8 cellular contexts compared by ENCODE assay signal in genomic region chr7:66653719-66654274, GRCh38. TPM values are rescaled to one million over a fixed set of nuclear protein-coding genes. Genes with fewer than 3 reads are reported as not detected.
DNase-seq lines count a peak whose midpoint lies in the region; ATAC-seq and TF ChIP-seq lines count a peak whose summit lies in the region.
"Not testable (repeated sequence)": the region's sequence is repeated elsewhere in the genome, so short reads cannot be mapped to it uniquely, and the experiment has no call there.

No MANE protein-coding gene starts in this region.

- H3K4me3 ChIP-seq in BE2C (ENCODE audit: low read depth, low read length) (peak overlapping the region; percentile 71), HEK293 (ENCODE audit: low read depth, low read length) (peak overlapping the region; percentile 60), SK-N-SH (ENCODE audit: low read depth in 2 of 2, low read length in 1 of 2) (peak overlapping the region; percentile 67 to 99), iPS-20b (ENCODE audit: low read length) (peak overlapping the region; percentile 85), neural cell (ENCODE audit: low read length) (peak overlapping the region; percentile 93), stomach smooth muscle (ENCODE audit: low read length in 2 of 2) (peak overlapping the region; percentile 84 to 86)
- not testable (repeated sequence) for H3K4me3 ChIP-seq in endocrine pancreas (ENCODE audit: control insufficient read depth, insufficient read depth, low read length)

- peaks cover 46% of the 10 kb centered on the region for H3F3A ChIP-seq in SK-N-SH (replicated peaks; ENCODE audit: insufficient read depth)
- not testable (repeated sequence) for H3F3A ChIP-seq in neural cell (ENCODE audit: insufficient read depth, low read length, poor library complexity, severe bottlenecking)

- peak overlapping the region; percentile 96 for H3K27ac Mint-ChIP-seq in activated naive CD8-positive, alpha-beta T cell treated with anti-CD3 and anti-CD28 coated beads, Interleukin-2, amount 50 U/mL, for 24 hours

- TF ChIP-seq EP300 in SK-N-SH (IDR thresholded peaks at IDR 0.05; ENCODE audit: borderline replicate concordance in 1 of 2, low read depth in 1 of 2, low read length in 1 of 2); neural cell (conservative IDR thresholded peaks at IDR 0.05; ENCODE audit: poor library complexity, severe bottlenecking): not testable (repeated sequence)

- DNase-seq in BE2C; SK-N-SH; activated naive CD8-positive, alpha-beta T cell treated with anti-CD3 and anti-CD28 coated beads, Interleukin-2, amount 50 U/mL, for 24 hours: not testable (repeated sequence)

- H3K27ac ChIP-seq in HEK293 (ENCODE audit: extremely low read depth, low read depth, low read length) (peak overlapping the region; percentile 93), SK-N-SH (ENCODE audit: low read depth in 2 of 2, low read length in 1 of 2) (peak overlapping the region; percentile 93 to 98), iPS-20b (ENCODE audit: low read length) (peak overlapping the region; percentile 74), neural cell (ENCODE audit: low read length) (peak overlapping the region; percentile 93), stomach smooth muscle (ENCODE audit: low read length) (peak overlapping the region; percentile 99)

- H3K9ac ChIP-seq in SK-N-SH (peak overlapping the region; percentile 90), endocrine pancreas (ENCODE audit: control insufficient read depth, insufficient read depth, low read length) (peak overlapping the region; percentile 82), iPS-20b (ENCODE audit: low read depth, low read length) (peak overlapping the region; percentile 85), neural cell (ENCODE audit: low read length) (peak overlapping the region; percentile 91), stomach smooth muscle (ENCODE audit: low read length in 2 of 2) (peak overlapping the region; percentile 89 to 96)

- CTCF ChIA-PET in HEK293 (lab: Yijun Ruan, JAX) (interaction anchor here (0.7 to 1.0 kb wide), 2 partner anchors 30 to 96 kb away, joined by 3 to 4 read pairs; no protein-coding TSS in a partner anchor), SK-N-SH (lab: Yijun Ruan, JAX) (interaction anchor here (0.9 to 2.4 kb wide), 4 partner anchors 10 to 96 kb away, joined by 3 to 11 read pairs (median 6); no protein-coding TSS in a partner anchor)

- not testable (repeated sequence) for H3K36me3 ChIP-seq in BE2C; HEK293 (ENCODE audit: control insufficient read depth in 2 of 2, insufficient read depth in 1 of 2, low read length in 2 of 2); SK-N-SH (replicated peaks in 1 of 2; ENCODE audit: control insufficient read depth in 1 of 2, insufficient read depth in 2 of 2, low read length in 1 of 2); endocrine pancreas (ENCODE audit: control insufficient read depth, insufficient read depth, low read length); iPS-20b (ENCODE audit: insufficient read depth, low read depth, low read length); neural cell (ENCODE audit: insufficient read depth, low read length); stomach smooth muscle (ENCODE audit: control insufficient read depth in 2 of 2, insufficient read depth in 2 of 2, low read length in 2 of 2)

- not testable (repeated sequence) for H3K27me3 Mint-ChIP-seq in activated naive CD8-positive, alpha-beta T cell treated with anti-CD3 and anti-CD28 coated beads, Interleukin-2, amount 50 U/mL, for 24 hours

- H3K79me2 ChIP-seq in SK-N-SH (ENCODE audit: insufficient read depth) (peaks cover 61% of the 10 kb centered on the region), neural cell (replicated peaks; ENCODE audit: insufficient read depth, low read length) (peaks cover 23% of the 10 kb centered on the region)

- peak overlapping the region; percentile 85 for H2AFZ ChIP-seq in SK-N-SH (ENCODE audit: low read depth)
- peak overlapping the region; percentile 69 for H2AFZ ChIP-seq in neural cell (ENCODE audit: low read depth, low read length)

- ATAC-seq in activated naive CD8-positive, alpha-beta T cell treated with anti-CD3 and anti-CD28 coated beads, Interleukin-2, amount 50 U/mL, for 24 hours, result not testable (repeated sequence)

- peak overlapping the region; percentile 100 for H3K4me2 ChIP-seq in SK-N-SH
- peak overlapping the region; percentile 51 for H3K4me2 ChIP-seq in neural cell (ENCODE audit: low read length)

- H3K4me1 ChIP-seq in BE2C; HEK293 (ENCODE audit: control insufficient read depth, insufficient read depth, low read length); endocrine pancreas (ENCODE audit: control insufficient read depth, insufficient read depth, low read length); iPS-20b (ENCODE audit: insufficient read depth, low read length): not testable (repeated sequence)
- H3K4me1 ChIP-seq in SK-N-SH (ENCODE audit: control insufficient read depth in 1 of 2, insufficient read depth in 2 of 2, low read depth in 1 of 2, low read length in 1 of 2) (peaks cover 0 to 10% of the 10 kb centered on the region in 2 experiments; a peak in 2 of 4 replicates), stomach smooth muscle (ENCODE audit: control insufficient read depth, insufficient read depth, low read length) (peaks cover 10% of the 10 kb centered on the region)

- not testable (repeated sequence) for H3K9me3 ChIP-seq in BE2C; HEK293 (ENCODE audit: control insufficient read depth, insufficient read depth, low read depth, low read length); SK-N-SH; endocrine pancreas (ENCODE audit: control insufficient read depth, low read length); iPS-20b (ENCODE audit: insufficient read depth, low read depth, low read length); neural cell (ENCODE audit: low read length); stomach smooth muscle (ENCODE audit: control insufficient read depth in 2 of 2, low read length in 2 of 2)

- not testable (repeated sequence) for H3K27me3 ChIP-seq in BE2C; SK-N-SH (ENCODE audit: insufficient read depth); endocrine pancreas (ENCODE audit: control insufficient read depth, insufficient read depth, low read length); iPS-20b (ENCODE audit: insufficient read depth, low read length); neural cell (ENCODE audit: insufficient read depth, low read depth, low read length); stomach smooth muscle (ENCODE audit: control insufficient read depth in 1 of 2, insufficient read depth in 2 of 2, low read length in 2 of 2)

- H3K4me3 Mint-ChIP-seq in activated naive CD8-positive, alpha-beta T cell treated with anti-CD3 and anti-CD28 coated beads, Interleukin-2, amount 50 U/mL, for 24 hours, result peak overlapping the region; percentile 94

- H3K36me3 Mint-ChIP-seq in activated naive CD8-positive, alpha-beta T cell treated with anti-CD3 and anti-CD28 coated beads, Interleukin-2, amount 50 U/mL, for 24 hours (ENCODE audit: low read depth), result not testable (repeated sequence)

- not testable (repeated sequence) for TF ChIP-seq RAD21 in SK-N-SH (IDR thresholded peaks at IDR 0.05; ENCODE audit: low read length); neural cell (conservative IDR thresholded peaks at IDR 0.05)

- peaks cover 27% of the 10 kb centered on the region for H3K4me1 Mint-ChIP-seq in activated naive CD8-positive, alpha-beta T cell treated with anti-CD3 and anti-CD28 coated beads, Interleukin-2, amount 50 U/mL, for 24 hours

- POLR2A ChIA-PET in HEK293 (lab: Yijun Ruan, JAX) (interaction anchor here (0.6 to 2.2 kb wide), 13 partner anchors 12 to 623 kb away, joined by 3 to 17 read pairs (median 3); partner anchors contain the start of genes KCTD7, RABGEF1 and TMEM248), SK-N-SH (lab: Yijun Ruan, JAX) (interaction anchor here (0.6 to 3.2 kb wide), 6 partner anchors 25 to 267 kb away, joined by 3 to 20 read pairs (median 4); partner anchors contain the start of genes KCTD7, RABGEF1 and TMEM248)

- 0 out of 2 replicates have a peak, but pooled peaks have one; percentile 37 for TF ChIP-seq CTCF in BE2C (IDR thresholded peaks at IDR 0.05; ENCODE audit: low read depth, low read length)
- TF ChIP-seq CTCF in HEK293 (tag by site-specific recombination; IDR thresholded peaks at IDR 0.05); SK-N-SH (IDR thresholded peaks at IDR 0.05); neural cell (IDR thresholded peaks at IDR 0.05; ENCODE audit: poor library complexity, severe bottlenecking): not testable (repeated sequence)

- H4K20me1 ChIP-seq in SK-N-SH (ENCODE audit: insufficient read depth); neural cell (ENCODE audit: insufficient read depth): not testable (repeated sequence)

- H3K9me3 Mint-ChIP-seq in activated naive CD8-positive, alpha-beta T cell treated with anti-CD3 and anti-CD28 coated beads, Interleukin-2, amount 50 U/mL, for 24 hours, result not testable (repeated sequence)

- not testable (repeated sequence) for H3K9me2 ChIP-seq in SK-N-SH; neural cell (ENCODE audit: insufficient read depth, low read length)

- 4% methylated on average over 41 of the region's 41 CpGs for WGBS in SK-N-SH (ENCODE audit: low lambda C conversion rate)

TF ChIP-seq in HEK293, 187 proteins besides CTCF, POLR2A, EP300 and RAD21 (continues in another document):
- TF ChIP-seq ZNF501 (tag by site-specific recombination; IDR thresholded peaks at IDR 0.05), result 0 out of 2 replicates have a peak, but pooled peaks have one; percentile 85

TF ChIP-seq in neural cell, 6 proteins besides CTCF, POLR2A, EP300 and RAD21 (continues in another document):
- peak; percentile 41 for TF ChIP-seq SMC3 (conservative IDR thresholded peaks at IDR 0.05; ENCODE audit: poor library complexity)

RNA-seq across cellular contexts. Expression of gene KCTD7, which starts 25.1 kb away (rescaled TPM):
- 16.5 TPM for polyA plus RNA-seq in BE2C (2012; ENCODE audit: insufficient read depth, insufficient read length, low read depth)
- 19.5 and 27.4 TPM in 2 replicates for polyA plus RNA-seq in SK-N-SH (2012; rRNA removed)
- polyA plus RNA-seq in SK-N-SH (2012; cell fraction: cytosol; rRNA removed), result 9.2 and 11.0 TPM in 2 replicates
- 71.9 and 88.4 TPM in 2 replicates for polyA plus RNA-seq in SK-N-SH (2012; cell fraction: nucleus; rRNA removed)
- polyA plus RNA-seq in neural cell, result 79.4 and 89.4 TPM in 2 replicates
- polyA minus RNA-seq in neural cell, result 53.3 and 62.5 TPM in 2 replicates
